In genomic region chr6:104187616-104188015, GRCh38 we compare ENCODE assay signal across 28 cellular contexts.
DNase-seq lines count a peak whose midpoint lies in the region; ATAC-seq, FAIRE-seq and TF ChIP-seq lines count a peak whose summit lies in the region.
"Had no signal": no experiment of that assay in that cellular context is flagged by ENCODE, and none has a peak within 500 bp of the region (broad histone marks: within the 10 kb centered on the region; RNA-seq: fewer than 3 reads in every experiment).

No MANE protein-coding gene starts in this region.

- H3K4me2 ChIP-seq in PC-3 (ENCODE audit: low read length): no peak overlapping the region
- H3K4me2 ChIP-seq: SK-N-SH had no signal

- H3K36me3 ChIP-seq in PC-3 (ENCODE audit: low read depth, low read length) (no peaks in the 10 kb centered on the region), bronchial epithelial cell (ENCODE audit: control insufficient read depth, insufficient read depth, low read length) (no peaks in the 10 kb centered on the region)
- H3K36me3 ChIP-seq: MG63 had no signal

- no peaks in the 10 kb centered on the region for H3K79me2 ChIP-seq in PC-3 (ENCODE audit: low read length)

- no peak overlapping the region for H2AFZ ChIP-seq in PC-3 (ENCODE audit: low read length)
- H2AFZ ChIP-seq: GM23248 had no signal

- H3K27ac ChIP-seq in PC-3 (ENCODE audit: low read length): no peak overlapping the region
- H3K27ac ChIP-seq: GM23248 had no signal

- no peaks in the 10 kb centered on the region for H4K20me1 ChIP-seq in PC-3 (ENCODE audit: low read length)

- TF ChIP-seq CTCF in PC-3 (conservative IDR thresholded peaks at IDR 0.05; ENCODE audit: low read depth, low read length) (no peak), bronchial epithelial cell (IDR thresholded peaks at IDR 0.05; ENCODE audit: insufficient read depth, low read length, severe bottlenecking) (no peak)

- no peaks in the 10 kb centered on the region for H3F3A ChIP-seq in PC-3 (ENCODE audit: low read length, unreplicated experiment)

- H3K9me3 ChIP-seq in PC-3 (ENCODE audit: low read length): no peaks in the 10 kb centered on the region
- H3K9me3 ChIP-seq: Caco-2, SK-N-SH had no signal

- H3K9me2 ChIP-seq in PC-3 (replicated peaks; ENCODE audit: low read length): no peaks in the 10 kb centered on the region
- H3K9me2 ChIP-seq: SK-N-SH had no signal

- ATAC-seq in PC-3 (no peak), GM18868 (IDR thresholded peaks at IDR 0.05; ENCODE audit: unreplicated experiment) (no peak), GM21390 (IDR thresholded peaks at IDR 0.05; ENCODE audit: unreplicated experiment) (no peak)

- intact Hi-C loops in PC-3 (cut with micrococcal nuclease): no loop called here

- H3K4me1 ChIP-seq in PC-3 (ENCODE audit: insufficient read depth, low read length): no peaks in the 10 kb centered on the region
- H3K4me1 ChIP-seq: Caco-2 had no signal

- DNase-seq in ELF-1 (ENCODE audit: low read depth, low spot score) (peak; percentile 57), PC-3 (peak; percentile 1), bronchial epithelial cell (ENCODE audit: low read depth) (no peak), islet precursor cell (peak; percentile 92), NCI-H2171 treated with DMSO at 0.1 percent for 48 hours (lab: John Stamatoyannopoulos, UW) (no peak)
- DNase-seq in activated naive CD4-positive, alpha-beta T cell (lab: John Stamatoyannopoulos, UW): no peak
- DNase-seq: C1 segment of cervical spinal cord; Caco-2; CD4-positive, alpha-beta memory T cell; DMS 273 treated with DMSO at 0.1 percent for 48 hours; DMS79; EL; GM23248; HCEC 1CT; KBM-7; MG63; NCI-H1105 treated with DMSO at 0.1 percent for 48 hours; NCI-H146; NCI-H2029; NCI-H2227 treated with DMSO at 0.1 percent for 48 hours; NCI-H526 treated with DMSO at 0.1 percent for 48 hours; SIG-M5; SK-N-SH; SW 1271 had no signal

- no peak overlapping the region for H3K9ac ChIP-seq in PC-3 (ENCODE audit: low read length)
- H3K9ac ChIP-seq: GM23248, SK-N-SH had no signal

- H3K4me3 ChIP-seq in PC-3 (ENCODE audit: low read length) (no peak overlapping the region), bronchial epithelial cell (ENCODE audit: low read depth, low read length) (no peak overlapping the region)
- H3K4me3 ChIP-seq: GM23248, MG63 had no signal

- CTCF ChIA-PET in PC-3 (lab: Charles Lee): no interaction called here

- POLR2A ChIA-PET in PC-3 (lab: Charles Lee; ENCODE audit: unreplicated experiment): interaction anchor here (0.5 kb wide), 1 partner anchor 80 kb away, joined by 5 read pairs; no protein-coding TSS in a partner anchor

- FAIRE-seq in bronchial epithelial cell (lab: Jason Lieb, UNC): peak; percentile 13
- FAIRE-seq: GM18507, RCC 7860 had no signal

- no peaks in the 10 kb centered on the region for H3K27me3 ChIP-seq in PC-3 (ENCODE audit: low read length)
- no peaks in the 10 kb centered on the region for H3K27me3 ChIP-seq in bronchial epithelial cell (ENCODE audit: control insufficient read depth, insufficient read depth, low read length)
- H3K27me3 ChIP-seq: MG63 had no signal

- BruUV-seq in PC-3 (replicated peaks; lab: Mats Ljungman, UMichigan): no TSS peak

Comparison
In these comparisons a context has a peak if more than half of its experiments do, and no peak if none do; other contexts are left out.
1. DNase-seq: peak in ELF-1 (single experiment), PC-3 (single experiment) and islet precursor cell (single experiment); none in bronchial epithelial cell (single experiment), NCI-H2171 treated with DMSO at 0.1 percent for 48 hours (single experiment) and activated naive CD4-positive, alpha-beta T cell (0 of 4).